ENCODE assay signal across 14 cellular contexts in genomic region chr16:471353-472198, GRCh38. TPM values are rescaled to one million over a fixed set of nuclear protein-coding genes. Genes with fewer than 3 reads are reported as not detected.
DNase-seq lines count a peak whose midpoint lies in the region; ATAC-seq and TF ChIP-seq lines count a peak whose summit lies in the region.
"Had no signal": no experiment of that assay in that cellular context is flagged by ENCODE, and none has a peak within 500 bp of the region (broad histone marks: within the 10 kb centered on the region; RNA-seq: fewer than 3 reads in every experiment).

No MANE protein-coding gene starts in this region.

- H3K9ac ChIP-seq in HUES6 (ENCODE audit: low read length) (no peak overlapping the region), mesenchymal stem cell (ENCODE audit: low read length) (no peak overlapping the region)
- H3K9ac ChIP-seq: KMS-11 had no signal

- H3K36me3 Mint-ChIP-seq in activated naive CD4-positive, alpha-beta T cell treated with anti-CD3 and anti-CD28 coated beads, Interleukin-2, amount 50 U/mL, for 72 hours = no peaks in the 10 kb centered on the region

- no peak overlapping the region for H3K18ac ChIP-seq in mesenchymal stem cell (ENCODE audit: low read depth in 1 of 2, low read length in 2 of 2)

- ATAC-seq in GM18870 (IDR thresholded peaks at IDR 0.05; ENCODE audit: unreplicated experiment) (no peak), GM21390 (IDR thresholded peaks at IDR 0.05; ENCODE audit: unreplicated experiment) (no peak)
- ATAC-seq in activated naive CD4-positive, alpha-beta T cell treated with anti-CD3 and anti-CD28 coated beads, Interleukin-2, amount 50 U/mL, for 72 hours = no peak

- no peak overlapping the region for H2BK5ac ChIP-seq in mesenchymal stem cell (ENCODE audit: low read depth, low read length, poor library complexity, severe bottlenecking)

- H3K36me3 ChIP-seq in HUES6 (ENCODE audit: control insufficient read depth, insufficient read depth, low read length) = no peaks in the 10 kb centered on the region
- peaks cover 11 to 21% of the 10 kb centered on the region in 2 experiments for H3K36me3 ChIP-seq in mesenchymal stem cell (ENCODE audit: control insufficient read depth in 1 of 2, insufficient read depth in 2 of 2, low read depth in 1 of 2, low read length in 2 of 2)

- no peak overlapping the region for H2BK120ac ChIP-seq in mesenchymal stem cell (ENCODE audit: low read depth, low read length)

- no peaks in the 10 kb centered on the region for H3K9me3 ChIP-seq in HUES6 (ENCODE audit: control insufficient read depth, insufficient read depth, low read depth, low read length)
- H3K9me3 ChIP-seq in mesenchymal stem cell (ENCODE audit: control insufficient read depth, low read length) = no peaks in the 10 kb centered on the region
- H3K9me3 ChIP-seq: tibial nerve had no signal

- no peaks in the 10 kb centered on the region for H3K9me3 Mint-ChIP-seq in activated naive CD4-positive, alpha-beta T cell treated with anti-CD3 and anti-CD28 coated beads, Interleukin-2, amount 50 U/mL, for 72 hours
- H3K9me3 Mint-ChIP-seq: CD4-positive, CD25-positive, alpha-beta regulatory T cell had no signal

- H3K79me1 ChIP-seq in mesenchymal stem cell (replicated peaks; ENCODE audit: low read length, poor library complexity, severe bottlenecking) = peaks cover 26% of the 10 kb centered on the region

- H3K27ac ChIP-seq in HUES6 (ENCODE audit: low read depth, low read length) = peak overlapping the region; percentile 30; the same call in 1 of the 2 replicates
- H3K27ac ChIP-seq in mesenchymal stem cell (ENCODE audit: low read length, poor library complexity, severe bottlenecking) = peak overlapping the region; percentile 39
- H3K27ac ChIP-seq: KMS-11 had no signal

- peak overlapping the region; percentile 8 for H3K4me2 ChIP-seq in mesenchymal stem cell (ENCODE audit: low read length, poor library complexity, severe bottlenecking)
- H3K4me2 ChIP-seq: KMS-11 had no signal

- H3K4me1 ChIP-seq in HUES6 (ENCODE audit: control insufficient read depth, insufficient read depth, low read length) = peaks cover 40% of the 10 kb centered on the region
- peaks cover 46% of the 10 kb centered on the region for H3K4me1 ChIP-seq in mesenchymal stem cell (ENCODE audit: control insufficient read depth, insufficient read depth, low read depth, low read length)

- CTCF ChIA-PET in AG04449 (lab: Yijun Ruan, JAX) = interaction anchor here (1.8 kb wide), 1 partner anchor 16 kb away, joined by 6 read pairs; no protein-coding TSS in a partner anchor

- POLR2A ChIA-PET in AG04449 (lab: Yijun Ruan, JAX) = no interaction called here

- H3K14ac ChIP-seq in mesenchymal stem cell (ENCODE audit: low read length in 2 of 2) = no peak overlapping the region

- no peak overlapping the region for H4K91ac ChIP-seq in mesenchymal stem cell (ENCODE audit: low read length)

- TF ChIP-seq CTCF in AG04449 (IDR thresholded peaks at IDR 0.05; ENCODE audit: insufficient read depth, low read length, missing control alignments) = no peak

- H3K23ac ChIP-seq in mesenchymal stem cell (ENCODE audit: low read length in 2 of 2) = no peak overlapping the region

- peak overlapping the region; percentile 76 for H2AK5ac ChIP-seq in mesenchymal stem cell (ENCODE audit: low read length, severe bottlenecking)

- DNase-seq in AG04449 (ENCODE audit: low read depth, low spot score) (peak; percentile 4), epidermal melanocyte (ENCODE audit: insufficient read length, low spot score) (peak; percentile 51), mesenchymal stem cell (no peak)
- DNase-seq in activated effector memory CD4-positive, alpha-beta T cell treated with Interleukin-2 at 50 U/mL for 16 hours = no peak
- no peak for DNase-seq in activated naive CD4-positive, alpha-beta T cell treated with anti-CD3 and anti-CD28 coated beads, Interleukin-2, amount 50 U/mL, for 72 hours (ENCODE audit: low spot score in 2 of 2)
- DNase-seq: amniotic stem cell; CD4-positive, CD25-positive, alpha-beta regulatory T cell; NK-92 treated with Interleukin-12 subunit alpha and Interleukin-12 subunit beta, amount 100 ng/mL, for 24 hours; stimulated activated CD4-positive, alpha-beta T cell treated with anti-CD3 and anti-CD28 coated beads, Interleukin-15, amount 100 ng/mL, for 24 hours had no signal

- H3K27me3 ChIP-seq in HUES6 (ENCODE audit: control insufficient read depth, insufficient read depth, low read length) (no peaks in the 10 kb centered on the region), mesenchymal stem cell (ENCODE audit: control insufficient read depth in 1 of 2, insufficient read depth in 1 of 2, low read length in 2 of 2) (no peaks in the 10 kb centered on the region)
- H3K27me3 ChIP-seq: tibial nerve had no signal

- H3K4me3 ChIP-seq in AG04449 (ENCODE audit: low read depth, low read length) = no peak overlapping the region; the same call in 1 of the 2 replicates
- H3K4me3 ChIP-seq in HUES6 (ENCODE audit: low read depth, low read length) = peak overlapping the region; percentile 12; the same call in 1 of the 2 replicates
- H3K4me3 ChIP-seq in mesenchymal stem cell (ENCODE audit: insufficient read depth in 1 of 2, low read depth in 1 of 2, low read length in 2 of 2) = no peak overlapping the region
- H3K4me3 ChIP-seq: tibial nerve had no signal

- peak overlapping the region in 1 of 2 donors; percentile 36 for H3K27ac Mint-ChIP-seq in activated naive CD4-positive, alpha-beta T cell treated with anti-CD3 and anti-CD28 coated beads, Interleukin-2, amount 50 U/mL, for 72 hours
- H3K27ac Mint-ChIP-seq: CD4-positive, CD25-positive, alpha-beta regulatory T cell had no signal

- no peak overlapping the region for H3K4ac ChIP-seq in mesenchymal stem cell (ENCODE audit: low read depth in 1 of 2, low read length in 2 of 2)

- H2BK15ac ChIP-seq in mesenchymal stem cell (ENCODE audit: low read depth, poor library complexity, severe bottlenecking) = no peak overlapping the region

- no peak overlapping the region for H2BK12ac ChIP-seq in mesenchymal stem cell (ENCODE audit: low read length in 2 of 2)

- H4K8ac ChIP-seq in mesenchymal stem cell (ENCODE audit: low read length) = peak overlapping the region; percentile 28

- 90% methylated on average over 32 of the region's 32 CpGs for WGBS in mesenchymal stem cell

- H2AFZ ChIP-seq in mesenchymal stem cell (ENCODE audit: low read depth, low read length) = no peak overlapping the region

RNA-seq across cellular contexts. Expression of gene RAB11FIP3, which starts 46.1 kb away (rescaled TPM):
- 15.0 TPM for polyA plus RNA-seq in mesenchymal stem cell (2013, experiment 1 of 2)
- 14.4 TPM for polyA plus RNA-seq in mesenchymal stem cell (2013, experiment 2 of 2)
- total RNA-seq in activated naive CD4-positive, alpha-beta T cell treated with anti-CD3 and anti-CD28 coated beads, Interleukin-2, amount 50 U/mL, for 72 hours = 10 to 100 TPM; 18.6 to 32.0 TPM

RNA-seq across cellular contexts. Expression of gene CAPN15, which starts 55.9 kb away (rescaled TPM):
- polyA plus RNA-seq in mesenchymal stem cell (2013, experiment 1 of 2) = 22.1 TPM
- polyA plus RNA-seq in mesenchymal stem cell (2013, experiment 2 of 2) = 19.9 TPM
- total RNA-seq in activated naive CD4-positive, alpha-beta T cell treated with anti-CD3 and anti-CD28 coated beads, Interleukin-2, amount 50 U/mL, for 72 hours = 10 to 100 TPM; 55.5 to 76.5 TPM

Comparison
In these comparisons a context has a peak if more than half of its experiments do, and no peak if none do; other contexts are left out.
1. DNase-seq: peak in AG04449 (single experiment) and epidermal melanocyte (single experiment); none in mesenchymal stem cell (single experiment), activated effector memory CD4-positive, alpha-beta T cell treated with Interleukin-2 at 50 U/mL for 16 hours (single experiment) and activated naive CD4-positive, alpha-beta T cell treated with anti-CD3 and anti-CD28 coated beads, Interleukin-2, amount 50 U/mL, for 72 hours (0 of 2).